Comparison of ENCODE assay signal across 31 cellular contexts in genomic region chr1:232648316-232648715, GRCh38. TPM values are rescaled to one million over a fixed set of nuclear protein-coding genes. Genes with fewer than 3 reads are reported as not detected.
DNase-seq lines count a peak whose midpoint lies in the region; FAIRE-seq and TF ChIP-seq lines count a peak whose summit lies in the region.
"Had no signal": no experiment of that assay in that cellular context is flagged by ENCODE, and none has a peak within 500 bp of the region (broad histone marks: within the 10 kb centered on the region; RNA-seq: fewer than 3 reads in every experiment).

No MANE protein-coding gene starts in this region.

- intact Hi-C loops in MCF 10A (cut with micrococcal nuclease): no loop called here
- intact Hi-C loops in breast epithelium (cut with DNase I; ENCODE audit: low total_unique reads): no loop called here

- H3K9me3 Mint-ChIP-seq in MCF 10A (ENCODE audit: unreplicated experiment) (peaks cover 8% of the 10 kb centered on the region), immature natural killer cell (peaks cover 0 to 1% (median 0%) of the 10 kb centered on the region in 6 donors)
- H3K9me3 Mint-ChIP-seq: CD4-positive, alpha-beta T cell; GM23338; mesothelial cell of epicardium; naive thymus-derived CD8-positive, alpha-beta T cell; stimulated activated naive CD8-positive, alpha-beta T cell treated with anti-CD3 and anti-CD28 coated beads, Interleukin-15, Interleukin-2, amounts not matched to agents 100 ng/mL and 50 ng/mL, for 24 hours had no signal

- H3K36me3 ChIP-seq in breast epithelium (no peaks in the 10 kb centered on the region), bronchial epithelial cell (ENCODE audit: control insufficient read depth, insufficient read depth, low read length) (no peaks in the 10 kb centered on the region)
- H3K36me3 ChIP-seq: heart left ventricle, pancreas, right atrium auricular region, SJCRH30, tibial artery had no signal

- H3K27ac Mint-ChIP-seq in MCF 10A (ENCODE audit: low read depth, unreplicated experiment) (peak overlapping the region; percentile 13), immature natural killer cell (no peak overlapping the region)
- H3K27ac Mint-ChIP-seq: activated CD8-positive, alpha-beta T cell treated with anti-CD3 and anti-CD28 coated beads, Interleukin-2, amount 10 ng/mL, durations not matched to agents 7 days and 5 days; activated naive CD8-positive, alpha-beta T cell treated with anti-CD3 and anti-CD28 coated beads, Interleukin-2, amount 50 U/mL, for 24 hours; CD4-positive, alpha-beta T cell; endodermal cell; GM23338; mesothelial cell of epicardium; stimulated activated naive CD8-positive, alpha-beta T cell treated with anti-CD3 and anti-CD28 coated beads, Interleukin-15, Interleukin-2, amounts not matched to agents 100 ng/mL and 50 ng/mL, for 24 hours had no signal

- BruUV-seq in MCF 10A (replicated peaks; lab: Mats Ljungman, UMichigan): no TSS peak

- no peak overlapping the region for H3K4me3 Mint-ChIP-seq in MCF 10A (ENCODE audit: unreplicated experiment)
- no peak overlapping the region for H3K4me3 Mint-ChIP-seq in immature natural killer cell
- H3K4me3 Mint-ChIP-seq: activated CD8-positive, alpha-beta T cell treated with anti-CD3 and anti-CD28 coated beads, Interleukin-2, amount 10 ng/mL, durations not matched to agents 7 days and 5 days; activated naive CD8-positive, alpha-beta T cell treated with anti-CD3 and anti-CD28 coated beads, Interleukin-2, amount 50 U/mL, for 24 hours; CD4-positive, alpha-beta T cell; endodermal cell; GM23338; mesothelial cell of epicardium; naive thymus-derived CD8-positive, alpha-beta T cell; stimulated activated naive CD8-positive, alpha-beta T cell treated with anti-CD3 and anti-CD28 coated beads, Interleukin-15, Interleukin-2, amounts not matched to agents 100 ng/mL and 50 ng/mL, for 24 hours had no signal

- peak; percentile 80 for FAIRE-seq in bronchial epithelial cell (lab: Jason Lieb, UNC)
- FAIRE-seq: pancreas had no signal

- H3K27me3 ChIP-seq in breast epithelium (no peaks in the 10 kb centered on the region), bronchial epithelial cell (ENCODE audit: control insufficient read depth, insufficient read depth, low read length) (no peaks in the 10 kb centered on the region)
- H3K27me3 ChIP-seq: heart left ventricle, pancreas, right atrium auricular region, SJCRH30, tibial artery had no signal

- no peak overlapping the region for H3K4me3 ChIP-seq in breast epithelium
- no peak overlapping the region for H3K4me3 ChIP-seq in bronchial epithelial cell (ENCODE audit: low read depth, low read length)
- H3K4me3 ChIP-seq: GM23338, heart left ventricle, pancreas, right atrium auricular region, SJCRH30, tibial artery had no signal

- peaks cover 14% of the 10 kb centered on the region for H3K4me1 Mint-ChIP-seq in MCF 10A (ENCODE audit: insufficient read depth, unreplicated experiment)
- peaks cover 9 to 10% of the 10 kb centered on the region in 2 donors for H3K4me1 Mint-ChIP-seq in immature natural killer cell
- H3K4me1 Mint-ChIP-seq: activated naive CD8-positive, alpha-beta T cell treated with anti-CD3 and anti-CD28 coated beads, Interleukin-2, amount 50 U/mL, for 24 hours; GM23338 had no signal

- DNase-seq in MCF 10A (ENCODE audit: unreplicated experiment) (no peak), breast epithelium (ENCODE audit: low spot score in 2 of 2) (no peak), bronchial epithelial cell (ENCODE audit: low read depth) (peak; percentile 48), immature natural killer cell (peak; percentile 8 to 34 (median 30)), erythroblast (lab: John Stamatoyannopoulos, UW) (no peak), NCI-H510A (lab: John Stamatoyannopoulos, UW) (no peak)
- DNase-seq in stimulated activated CD4-positive, alpha-beta T cell treated with anti-CD3 and anti-CD28 coated beads, Interleukin-2, amount 100 ng/mL, for 24 hours: no peak
- no peak for DNase-seq in activated effector memory CD4-positive, alpha-beta T cell treated with Interleukin-2 at 50 U/mL for 16 hours
- DNase-seq: activated CD4-positive, CD25-positive, alpha-beta regulatory T cell treated with anti-CD3 and anti-CD28 coated beads, Interleukin-2, amount 50 U/mL, for 72 hours; activated CD8-positive, alpha-beta T cell treated with anti-CD3 and anti-CD28 coated beads, Interleukin-2, amount 10 ng/mL, durations not matched to agents 7 days and 5 days; activated effector memory CD4-positive, alpha-beta T cell treated with anti-CD3 and anti-CD28 coated beads, Interleukin-2, amount 50 U/mL, for 16 hours; activated naive CD8-positive, alpha-beta T cell treated with anti-CD3 and anti-CD28 coated beads, Interleukin-2, amount 50 U/mL, for 24 hours; activated T-cell treated with anti-CD3 and anti-CD28 coated beads for 4 hours; CD4-positive, alpha-beta T cell; cortex of kidney; DMS 273 treated with DMSO at 0.1 percent for 48 hours; endodermal cell; heart left ventricle; KBM-7; left colon; naive thymus-derived CD8-positive, alpha-beta T cell; NCI-H524; pancreas; SJCRH30; stimulated activated CD4-positive, alpha-beta T cell treated with anti-CD3 and anti-CD28 coated beads, Interleukin-12 subunit alpha, Interleukin-12 subunit beta, amount 100 ng/mL, for 4 hours; tibial artery had no signal

- H3K9me3 ChIP-seq in breast epithelium: no peaks in the 10 kb centered on the region
- H3K9me3 ChIP-seq: pancreas, right atrium auricular region, SJCRH30, tibial artery had no signal

- POLR2A ChIA-PET in MCF 10A (lab: Yijun Ruan, JAX): interaction anchor here (0.5 to 3.8 kb wide), 10 partner anchors 10 to 1587 kb away, joined by 3 to 19 read pairs (median 3); no protein-coding TSS in a partner anchor

- H3K27me3 Mint-ChIP-seq in MCF 10A (ENCODE audit: insufficient read depth, unreplicated experiment) (no peaks in the 10 kb centered on the region), immature natural killer cell (ENCODE audit: low read depth in 3 of 3) (peaks cover 0 to 13% (median 2%) of the 10 kb centered on the region in 3 donors)
- H3K27me3 Mint-ChIP-seq: CD4-positive, alpha-beta T cell; stimulated activated naive CD8-positive, alpha-beta T cell treated with anti-CD3 and anti-CD28 coated beads, Interleukin-15, Interleukin-2, amounts not matched to agents 100 ng/mL and 50 ng/mL, for 24 hours had no signal

- CTCF ChIA-PET in MCF 10A (lab: Yijun Ruan, JAX): interaction anchor here (0.6 to 2.6 kb wide), 7 partner anchors 10 to 305 kb away, joined by 3 to 14 read pairs (median 4); no protein-coding TSS in a partner anchor

- H3K27ac ChIP-seq in breast epithelium: no peak overlapping the region
- H3K27ac ChIP-seq: 22Rv1, heart left ventricle, pancreas, right atrium auricular region, SJCRH30, tibial artery had no signal

- TF ChIP-seq POLR2A in breast epithelium (IDR thresholded peaks at IDR 0.05) (no peak), erythroblast (IDR thresholded peaks at IDR 0.05; ENCODE audit: low read length) (no peak)

- H3K36me3 Mint-ChIP-seq in MCF 10A (ENCODE audit: insufficient read depth, unreplicated experiment) (no peaks in the 10 kb centered on the region), immature natural killer cell (no peaks in the 10 kb centered on the region)
- H3K36me3 Mint-ChIP-seq: mesothelial cell of epicardium had no signal

- TF ChIP-seq CTCF in MCF 10A (IDR thresholded peaks at IDR 0.05; ENCODE audit: unreplicated experiment) (no peak), breast epithelium (IDR thresholded peaks at IDR 0.05) (no peak), bronchial epithelial cell (IDR thresholded peaks at IDR 0.05; ENCODE audit: insufficient read depth, low read length, severe bottlenecking) (no peak)

- no peaks in the 10 kb centered on the region for H3K4me1 ChIP-seq in breast epithelium
- H3K4me1 ChIP-seq: heart left ventricle, pancreas, right atrium auricular region, SJCRH30, tibial artery had no signal

RNA-seq across cellular contexts. Expression of gene SIPA1L2, which starts 18.4 kb away (rescaled TPM):
- 15.2 and 18.3 TPM in 2 replicates for total RNA-seq in MCF 10A (2022)
- total RNA-seq in breast epithelium: 10 to 100 TPM; 16.3 to 46.9 (median 35.9) TPM
- total RNA-seq in bronchial epithelial cell: 16.6 and 35.7 TPM in 2 replicates
- polyA plus RNA-seq in immature natural killer cell: under 1 TPM in 1 of 3 donors, not detected in 2; 0.54 TPM

Comparison
In these comparisons a context has a peak if more than half of its experiments do, and no peak if none do; other contexts are left out.
1. DNase-seq: peak in bronchial epithelial cell (single experiment) and immature natural killer cell (3 of 3); none in MCF 10A (single experiment), breast epithelium (0 of 2), stimulated activated CD4-positive, alpha-beta T cell treated with anti-CD3 and anti-CD28 coated beads, Interleukin-2, amount 100 ng/mL, for 24 hours (0 of 2), erythroblast (0 of 2), activated effector memory CD4-positive, alpha-beta T cell treated with Interleukin-2 at 50 U/mL for 16 hours (single experiment) and NCI-H510A (single experiment).